Comparison of ENCODE assay signal across 23 cellular contexts in the genomic region with DNA sequence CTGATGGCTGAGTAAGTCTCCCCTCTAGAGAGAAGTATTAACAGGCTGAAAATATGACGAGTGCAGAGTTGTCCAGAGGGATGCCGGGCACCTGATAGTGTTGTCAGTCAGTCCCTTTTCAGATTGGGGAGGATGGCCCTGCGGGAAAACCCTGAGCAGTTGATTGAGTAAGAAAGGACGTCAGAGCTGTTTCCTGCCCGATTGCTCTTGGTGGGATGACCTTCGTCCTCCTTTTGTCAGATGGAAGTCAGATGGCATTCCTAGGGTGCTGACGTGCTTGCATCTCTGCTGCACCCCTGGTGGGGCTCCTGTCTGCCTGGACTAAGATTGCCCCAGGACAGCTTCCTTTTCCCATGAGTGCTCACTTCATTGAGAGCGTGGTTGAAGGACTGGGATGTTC. TPM values are rescaled to one million over a fixed set of nuclear protein-coding genes. Genes with fewer than 3 reads are reported as not detected.
"Had no signal": no experiment of that assay in that cellular context is flagged by ENCODE, and none has a peak within 500 bp of the region (broad histone marks: within the 10 kb centered on the region; RNA-seq: fewer than 3 reads in every experiment).

No MANE protein-coding gene starts in this region.

- H3K4me1 Mint-ChIP-seq: activated CD8-positive, alpha-beta memory T cell treated with anti-CD3 and anti-CD28 coated beads, Interleukin-2, amount 10 ng/mL, durations not matched to agents 7 days and 5 days; WTC11 had no signal

- ATAC-seq: activated CD8-positive, alpha-beta memory T cell treated with anti-CD3 and anti-CD28 coated beads, Interleukin-2, amount 10 ng/mL, durations not matched to agents 7 days and 5 days; activated naive CD4-positive, alpha-beta T cell treated with anti-CD3 and anti-CD28 coated beads, Interleukin-2, amount 50 U/mL, for 72 hours; activated naive CD8-positive, alpha-beta T cell treated with anti-CD3 and anti-CD28 coated beads, Interleukin-2, amount 50 U/mL, for 24 hours; T-helper 17 cell; WTC11 had no signal

- DNase-seq: activated CD4-positive, alpha-beta T cell treated with anti-CD3 and anti-CD28 coated beads for 48 hours; activated CD4-positive, alpha-beta T cell treated with anti-CD3 and anti-CD28 coated beads, Interleukin-2, amount 50 U/mL, for 48 hours; activated CD4-positive, CD25-positive, alpha-beta regulatory T cell treated with anti-CD3 and anti-CD28 coated beads, Interleukin-2, amount 50 U/mL, for 72 hours; activated CD8-positive, alpha-beta memory T cell treated with anti-CD3 and anti-CD28 coated beads, Interleukin-2, amount 10 ng/mL, durations not matched to agents 7 days and 5 days; activated effector memory CD4-positive, alpha-beta T cell treated with Interleukin-2 at 50 U/mL for 16 hours; activated naive CD4-positive, alpha-beta T cell; activated naive CD8-positive, alpha-beta T cell treated with anti-CD3 and anti-CD28 coated beads, Interleukin-2, amount 50 U/mL, for 24 hours; activated T-cell treated with anti-CD3 and anti-CD28 coated beads, Interleukin-2, amount 50 U/mL, for 24 hours; amygdala; Kasumi-1; KBM-7; NCI-H1930; NCI-H2171; NCI-H226; NCI-H526; NCI-H82; SIG-M5; T-helper 17 cell; T-helper 9 cell had no signal

- H3K27me3 Mint-ChIP-seq: activated CD8-positive, alpha-beta memory T cell treated with anti-CD3 and anti-CD28 coated beads, Interleukin-2, amount 10 ng/mL, durations not matched to agents 7 days and 5 days; activated naive CD8-positive, alpha-beta T cell treated with anti-CD3 and anti-CD28 coated beads, Interleukin-2, amount 50 U/mL, for 24 hours; activated T-cell treated with anti-CD3 and anti-CD28 coated beads, Interleukin-2, amount 50 U/mL, for 24 hours; T-helper 17 cell had no signal

- H3K4me3 Mint-ChIP-seq: activated CD8-positive, alpha-beta memory T cell treated with anti-CD3 and anti-CD28 coated beads, Interleukin-2, amount 10 ng/mL, durations not matched to agents 7 days and 5 days; activated naive CD8-positive, alpha-beta T cell treated with anti-CD3 and anti-CD28 coated beads, Interleukin-2, amount 50 U/mL, for 24 hours; activated T-cell treated with anti-CD3 and anti-CD28 coated beads, Interleukin-2, amount 50 U/mL, for 24 hours; activated T-helper 1 cell treated with anti-CD3 and anti-CD28 coated beads, Interleukin-12 subunit alpha, Interleukin-12 subunit beta, Interleukin-2, Interleukin-4 antibody, amounts not matched to agents 30 ng/mL and 10 ng/mL and 1 ng/mL, durations not matched to agents 14 hours and 24 hours and 36 hours; T-helper 17 cell; WTC11 had no signal

- H3K27ac Mint-ChIP-seq: activated CD8-positive, alpha-beta memory T cell treated with anti-CD3 and anti-CD28 coated beads, Interleukin-2, amount 10 ng/mL, durations not matched to agents 7 days and 5 days; activated naive CD4-positive, alpha-beta T cell treated with anti-CD3 and anti-CD28 coated beads, Interleukin-2, amount 50 U/mL, for 72 hours; activated naive CD8-positive, alpha-beta T cell treated with anti-CD3 and anti-CD28 coated beads, Interleukin-2, amount 50 U/mL, for 24 hours; activated T-cell treated with anti-CD3 and anti-CD28 coated beads, Interleukin-2, amount 50 U/mL, for 24 hours; activated T-helper 1 cell treated with anti-CD3 and anti-CD28 coated beads, Interleukin-12 subunit alpha, Interleukin-12 subunit beta, Interleukin-2, Interleukin-4 antibody, amounts not matched to agents 30 ng/mL and 10 ng/mL and 1 ng/mL, durations not matched to agents 14 hours and 24 hours and 36 hours; T-helper 17 cell; WTC11 had no signal

RNA-seq across cellular contexts. Expression of a gene that starts 26.1 kb away (rescaled TPM):
- total RNA-seq: RPMI7951 had no signal
